21 cellular contexts compared by ENCODE assay signal in genomic region chr21:39525129-39525528, GRCh38.
A peak's percentile ranks its signal among the peaks of the same experiment; 100 is the strongest.
DNase-seq lines count a peak whose midpoint lies in the region; ATAC-seq and TF ChIP-seq lines count a peak whose summit lies in the region.
"Had no signal": no experiment of that assay in that cellular context is flagged by ENCODE, and none has a peak within 500 bp of the region (broad histone marks: within the 10 kb centered on the region; RNA-seq: fewer than 3 reads in every experiment).

No MANE protein-coding gene starts in this region.

- ATAC-seq in Right ventricle myocardium superior (ENCODE audit: poor library complexity) (peak; percentile 87), left lobe of liver (peak; percentile 78), upper lobe of right lung (peak; percentile 81)
- ATAC-seq in stimulated activated effector memory CD8-positive, alpha-beta T cell treated with anti-CD3 and anti-CD28 coated beads, Interleukin-12 subunit alpha, Interleukin-12 subunit beta, amount 100 ng/mL, for 72 hours, result no peak
- ATAC-seq: T-cell had no signal

- H3K4me1 Mint-ChIP-seq in stimulated activated effector memory CD8-positive, alpha-beta T cell treated with anti-CD3 and anti-CD28 coated beads, Interleukin-12 subunit alpha, Interleukin-12 subunit beta, amount 100 ng/mL, for 72 hours, result no peaks in the 10 kb centered on the region
- H3K4me1 Mint-ChIP-seq: CD8-positive, alpha-beta memory T cell; T-cell had no signal

- no peaks in the 10 kb centered on the region for H3K36me3 Mint-ChIP-seq in stimulated activated effector memory CD8-positive, alpha-beta T cell treated with anti-CD3 and anti-CD28 coated beads, Interleukin-12 subunit alpha, Interleukin-12 subunit beta, amount 100 ng/mL, for 72 hours
- H3K36me3 Mint-ChIP-seq: CD8-positive, alpha-beta memory T cell; T-cell had no signal

- no peaks in the 10 kb centered on the region for H3K9me3 Mint-ChIP-seq in stimulated activated effector memory CD8-positive, alpha-beta T cell treated with anti-CD3 and anti-CD28 coated beads, Interleukin-12 subunit alpha, Interleukin-12 subunit beta, amount 100 ng/mL, for 72 hours
- H3K9me3 Mint-ChIP-seq: activated T-cell treated with anti-CD3 and anti-CD28 coated beads, Interleukin-2, amount 50 U/mL, for 24 hours; CD8-positive, alpha-beta memory T cell; T-cell had no signal

- intact Hi-C loops in Right ventricle myocardium superior (cut with DNase I) (no loop called here), adrenal gland (cut with DNase I) (no loop called here), upper lobe of right lung (cut with DNase I) (no loop called here)

- no peak for TF ChIP-seq CTCF in right atrium auricular region (IDR thresholded peaks at IDR 0.05)
- TF ChIP-seq CTCF in adrenal gland (IDR thresholded peaks at IDR 0.05), result no peak
- no peak for TF ChIP-seq CTCF in upper lobe of right lung (IDR thresholded peaks at IDR 0.05)

- H3K27me3 ChIP-seq in right atrium auricular region, result no peaks in the 10 kb centered on the region
- H3K27me3 ChIP-seq in adrenal gland, result no peaks in the 10 kb centered on the region
- H3K27me3 ChIP-seq in upper lobe of right lung, result no peaks in the 10 kb centered on the region

- no peak overlapping the region for H3K4me3 ChIP-seq in right atrium auricular region
- H3K4me3 ChIP-seq in adrenal gland, result no peak overlapping the region
- no peak overlapping the region for H3K4me3 ChIP-seq in upper lobe of right lung
- H3K4me3 ChIP-seq: HAP-1, SJSA1, skin epidermis had no signal

- no peak overlapping the region for H3K27ac Mint-ChIP-seq in stimulated activated effector memory CD8-positive, alpha-beta T cell treated with anti-CD3 and anti-CD28 coated beads, Interleukin-12 subunit alpha, Interleukin-12 subunit beta, amount 100 ng/mL, for 72 hours
- H3K27ac Mint-ChIP-seq: activated T-cell treated with anti-CD3 and anti-CD28 coated beads, Interleukin-2, amount 50 U/mL, for 24 hours; CD8-positive, alpha-beta memory T cell; progenitor cell of endocrine pancreas; T-cell had no signal

- H3K9me3 ChIP-seq in right atrium auricular region (no peaks in the 10 kb centered on the region), adrenal gland (replicated peaks in 1 of 3) (no peaks in the 10 kb centered on the region), upper lobe of right lung (no peaks in the 10 kb centered on the region)
- H3K9me3 ChIP-seq: HAP-1, SJSA1 had no signal

- no peak for TF ChIP-seq POLR2A in adrenal gland (IDR thresholded peaks at IDR 0.05)

- no peak for DNase-seq in Right ventricle myocardium superior
- DNase-seq in right atrium auricular region (ENCODE audit: low spot score), result no peak
- peak in 4 of 7 donors; percentile 29 to 68 (median 43) for DNase-seq in adrenal gland
- peak; percentile 67 for DNase-seq in left lobe of liver (ENCODE audit: low spot score)
- peak; percentile 81 for DNase-seq in upper lobe of right lung
- no peak for DNase-seq in DMS114 treated with DMSO at 0.1 percent for 48 hours (lab: John Stamatoyannopoulos, UW; ENCODE audit: unreplicated experiment)
- DNase-seq in NCI-H1048 (lab: John Stamatoyannopoulos, UW), result no peak
- DNase-seq in stimulated activated effector memory CD8-positive, alpha-beta T cell treated with anti-CD3 and anti-CD28 coated beads, Interleukin-12 subunit alpha, Interleukin-12 subunit beta, amount 100 ng/mL, for 72 hours (ENCODE audit: low spot score in 2 of 2), result no peak
- DNase-seq: activated CD8-positive, alpha-beta memory T cell treated with anti-CD3 and anti-CD28 coated beads for 24 hours; activated T-cell treated with anti-CD3 and anti-CD28 coated beads, Interleukin-2, amount 50 U/mL, for 24 hours; CD8-positive, alpha-beta memory T cell; DMS153; effector memory CD4-positive, alpha-beta T cell; foreskin melanocyte; mammary epithelial cell; NCI-H526 treated with DMSO at 0.1 percent for 48 hours; T-cell had no signal

- H3K4me1 ChIP-seq in right atrium auricular region (peaks cover 0 to 25% of the 10 kb centered on the region in 2 donors), adrenal gland (replicated peaks in 1 of 2) (peaks cover 0 to 11% of the 10 kb centered on the region in 2 donors), upper lobe of right lung (peaks cover 8% of the 10 kb centered on the region)
- H3K4me1 ChIP-seq: HAP-1, SJSA1 had no signal

- 20 to 61% (median 48%) methylated on average over 1 to 3 of the region's 3 CpGs for WGBS in adrenal gland, 4 donors

- H3K27ac ChIP-seq in right atrium auricular region (no peak overlapping the region), adrenal gland (no peak overlapping the region), upper lobe of right lung (no peak overlapping the region)
- H3K27ac ChIP-seq: SJSA1, skin epidermis had no signal

- H3K36me3 ChIP-seq in right atrium auricular region (no peaks in the 10 kb centered on the region), adrenal gland (replicated peaks in 1 of 2) (no peaks in the 10 kb centered on the region), upper lobe of right lung (no peaks in the 10 kb centered on the region)
- H3K36me3 ChIP-seq: HAP-1, SJSA1 had no signal

- no peak overlapping the region for H3K4me3 Mint-ChIP-seq in stimulated activated effector memory CD8-positive, alpha-beta T cell treated with anti-CD3 and anti-CD28 coated beads, Interleukin-12 subunit alpha, Interleukin-12 subunit beta, amount 100 ng/mL, for 72 hours
- H3K4me3 Mint-ChIP-seq: activated T-cell treated with anti-CD3 and anti-CD28 coated beads, Interleukin-2, amount 50 U/mL, for 24 hours; CD8-positive, alpha-beta memory T cell; T-cell had no signal

Comparison
In these comparisons a context has a peak if more than half of its experiments do, and no peak if none do; other contexts are left out.
1. DNase-seq: peak in adrenal gland (4 of 7), left lobe of liver (single experiment) and upper lobe of right lung (single experiment); none in Right ventricle myocardium superior (single experiment), right atrium auricular region (single experiment), DMS114 treated with DMSO at 0.1 percent for 48 hours (single experiment), NCI-H1048 (single experiment) and stimulated activated effector memory CD8-positive, alpha-beta T cell treated with anti-CD3 and anti-CD28 coated beads, Interleukin-12 subunit alpha, Interleukin-12 subunit beta, amount 100 ng/mL, for 72 hours (0 of 2).